In the genomic region with DNA sequence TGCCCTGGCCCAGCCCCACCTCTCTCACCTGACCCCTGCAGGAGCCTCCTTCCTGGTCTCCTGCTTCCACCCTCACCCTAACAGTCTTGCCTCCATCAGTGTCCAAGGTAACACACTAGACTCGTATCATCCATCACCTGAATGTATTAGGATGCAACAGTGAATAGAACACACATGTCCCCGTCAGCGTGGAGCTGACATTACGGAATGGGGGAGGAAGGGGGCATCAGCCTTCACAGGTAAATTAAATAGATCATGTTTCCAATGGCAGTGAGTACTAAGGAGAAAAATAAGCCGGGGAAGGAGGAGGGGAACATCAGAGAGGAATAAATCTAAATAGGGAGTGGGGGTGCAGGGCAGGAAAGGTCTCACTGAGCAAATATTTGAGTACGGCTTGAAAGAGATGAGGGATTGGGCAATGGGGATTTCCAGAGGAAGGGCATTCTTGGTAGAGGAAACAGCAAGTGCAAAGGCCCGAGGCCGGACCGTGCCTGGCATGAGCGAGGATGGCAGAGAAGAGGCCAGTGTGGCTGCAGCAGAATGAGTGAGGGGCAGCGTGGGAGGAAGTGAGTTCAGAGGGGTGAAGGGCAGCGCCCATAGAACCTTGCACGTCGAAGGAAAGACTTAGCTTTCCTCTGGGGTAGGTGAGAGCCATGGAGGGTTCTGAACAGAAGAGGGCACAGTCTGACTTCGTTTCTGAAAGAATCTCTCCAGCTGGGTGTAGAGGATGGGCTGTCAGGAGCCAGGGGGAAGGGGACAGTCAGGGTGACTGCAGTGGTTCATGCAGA, we compare ENCODE assay signal across 10 cellular contexts.
A peak's percentile ranks its signal among the peaks of the same experiment; 100 is the strongest.
DNase-seq lines count a peak whose midpoint lies in the region; ATAC-seq and TF ChIP-seq lines count a peak whose summit lies in the region.
"Had no signal": no experiment of that assay in that cellular context is flagged by ENCODE, and none has a peak within 500 bp of the region (broad histone marks: within the 10 kb centered on the region; RNA-seq: fewer than 3 reads in every experiment).

No MANE protein-coding gene starts in this region.

- ATAC-seq in GM19351 (IDR thresholded peaks at IDR 0.05; ENCODE audit: unreplicated experiment) (no peak), HG03442 (IDR thresholded peaks at IDR 0.05; ENCODE audit: unreplicated experiment) (no peak)
- ATAC-seq: activated CD8-positive, alpha-beta memory T cell treated with anti-CD3 and anti-CD28 coated beads, Interleukin-2, amount 10 ng/mL, durations not matched to agents 7 days and 5 days had no signal

- H3K9me3 Mint-ChIP-seq in progenitor cell of endocrine pancreas (ENCODE audit: low read depth) = no peaks in the 10 kb centered on the region

- peaks cover 21% of the 10 kb centered on the region for H3K27me3 Mint-ChIP-seq in progenitor cell of endocrine pancreas

- peaks cover 0 to 16% (median 0%) of the 10 kb centered on the region in 4 donors for H3K4me1 ChIP-seq in Peyer's patch
- H3K4me1 ChIP-seq: SJSA1 had no signal

- H3K27me3 ChIP-seq in Peyer's patch = no peaks in the 10 kb centered on the region
- H3K27me3 ChIP-seq: SJSA1 had no signal

- no peak overlapping the region for H3K4me3 Mint-ChIP-seq in progenitor cell of endocrine pancreas (ENCODE audit: low read depth)
- H3K4me3 Mint-ChIP-seq: activated CD8-positive, alpha-beta memory T cell treated with anti-CD3 and anti-CD28 coated beads, Interleukin-2, amount 10 ng/mL, durations not matched to agents 7 days and 5 days had no signal

- TF ChIP-seq CTCF in Peyer's patch (IDR thresholded peaks at IDR 0.05) (peak in 3 of 6 experiments; percentile 27 to 30 (median 28)), fibroblast of pulmonary artery (IDR thresholded peaks at IDR 0.05; ENCODE audit: low read length, missing control alignments) (no peak), progenitor cell of endocrine pancreas (IDR thresholded peaks at IDR 0.05; ENCODE audit: unreplicated experiment) (no peak)

- TF ChIP-seq POLR2A in Peyer's patch (IDR thresholded peaks at IDR 0.05) = peak in 1 of 2 donors; percentile 12

- H3K27ac ChIP-seq in Peyer's patch = peak overlapping the region; percentile 7 to 63 (median 37)
- H3K27ac ChIP-seq: SJSA1 had no signal

- DNase-seq in ELF-1 (ENCODE audit: low read depth, low spot score) (peak; percentile 26), Peyer's patch (no peak), fibroblast of pulmonary artery (ENCODE audit: low read depth) (peak; percentile 63), progenitor cell of endocrine pancreas (ENCODE audit: low spot score, unreplicated experiment) (no peak), HUDEP-2 (lab: John Stamatoyannopoulos, UW; ENCODE audit: unreplicated experiment in 76 of 76) (no peak), cerebellar cortex (ENCODE audit: low spot score) (no peak)
- DNase-seq: activated CD8-positive, alpha-beta memory T cell treated with anti-CD3 and anti-CD28 coated beads, Interleukin-2, amount 10 ng/mL, durations not matched to agents 7 days and 5 days had no signal

- H3K36me3 Mint-ChIP-seq in progenitor cell of endocrine pancreas (ENCODE audit: insufficient read depth) = no peaks in the 10 kb centered on the region
- H3K36me3 Mint-ChIP-seq: activated CD8-positive, alpha-beta memory T cell treated with anti-CD3 and anti-CD28 coated beads, Interleukin-2, amount 10 ng/mL, durations not matched to agents 7 days and 5 days had no signal

- H3K9me3 ChIP-seq in Peyer's patch = no peaks in the 10 kb centered on the region
- H3K9me3 ChIP-seq: SJSA1 had no signal

- peak overlapping the region; percentile 19 for H3K27ac Mint-ChIP-seq in progenitor cell of endocrine pancreas
- H3K27ac Mint-ChIP-seq: activated CD8-positive, alpha-beta memory T cell treated with anti-CD3 and anti-CD28 coated beads, Interleukin-2, amount 10 ng/mL, durations not matched to agents 7 days and 5 days had no signal

- no peaks in the 10 kb centered on the region for H3K36me3 ChIP-seq in Peyer's patch
- H3K36me3 ChIP-seq: SJSA1 had no signal

- H3K4me3 ChIP-seq in Peyer's patch (no peak overlapping the region), fibroblast of pulmonary artery (replicated peaks; ENCODE audit: low read depth, low read length) (no peak overlapping the region)
- H3K4me3 ChIP-seq: SJSA1 had no signal

- H3K4me1 Mint-ChIP-seq in progenitor cell of endocrine pancreas (ENCODE audit: low read depth) = peaks cover 14% of the 10 kb centered on the region
- H3K4me1 Mint-ChIP-seq: activated CD8-positive, alpha-beta memory T cell treated with anti-CD3 and anti-CD28 coated beads, Interleukin-2, amount 10 ng/mL, durations not matched to agents 7 days and 5 days had no signal

Comparison
In these comparisons a context has a peak if more than half of its experiments do, and no peak if none do; other contexts are left out.
1. DNase-seq: peak in ELF-1 (single experiment) and fibroblast of pulmonary artery (single experiment); none in Peyer's patch (0 of 3), progenitor cell of endocrine pancreas (single experiment), HUDEP-2 (0 of 76) and cerebellar cortex (single experiment).